ENCODE assay signal across 8 cellular contexts in genomic region chr4:129093173-129093974, GRCh38. TPM values are rescaled to one million over a fixed set of nuclear protein-coding genes. Genes with fewer than 3 reads are reported as not detected.
DNase-seq lines count a peak whose midpoint lies in the region; ATAC-seq and TF ChIP-seq lines count a peak whose summit lies in the region.

SCLT1 (minus strand) TSS chr4:129093539; CDS start chr4:129093103, 436 bp downstream.

- no peaks in the 10 kb centered on the region for H3K9me3 Mint-ChIP-seq in CD8-positive, alpha-beta T cell

- no peaks in the 10 kb centered on the region for H3K27me3 ChIP-seq in CD8-positive, alpha-beta T cell (ENCODE audit: insufficient read depth, low read length)
- H3K27me3 ChIP-seq in lung (ENCODE audit: control insufficient read depth, insufficient read depth): no peaks in the 10 kb centered on the region

- peak within 1 kb of the TSS; percentile 24 for H3K4me3 Mint-ChIP-seq in CD8-positive, alpha-beta T cell

- no peaks in the 10 kb centered on the region for H3K9me3 ChIP-seq in CD8-positive, alpha-beta T cell (ENCODE audit: low read length)
- H3K9me3 ChIP-seq in lung (ENCODE audit: control insufficient read depth in 2 of 2, insufficient read depth in 1 of 2, low read length in 1 of 2): no peaks in the 10 kb centered on the region

- H3K36me3 Mint-ChIP-seq in CD8-positive, alpha-beta T cell: peaks cover 4% of the 10 kb centered on the region

- DNase-seq in CD8-positive, alpha-beta T cell: peak; percentile 88 to 98 (median 95)
- peak; percentile 85 for DNase-seq in HS-27A (ENCODE audit: low read depth)
- DNase-seq in NK-92 (lab: John Stamatoyannopoulos, UW; ENCODE audit: unreplicated experiment): peak; percentile 70
- peak; percentile 85 to 92 for DNase-seq in activated CD8-positive, alpha-beta memory T cell treated with anti-CD3 and anti-CD28 coated beads for 1 hour (ENCODE audit: extremely low read depth in 1 of 2, low read depth in 1 of 2)
- DNase-seq in effector CD8-positive, alpha-beta T cell (lab: John Stamatoyannopoulos, UW): peak; percentile 93
- DNase-seq in lung (ENCODE audit: low spot score): peak; percentile 99
- peak; percentile 87 for DNase-seq in stimulated activated CD4-positive, alpha-beta T cell treated with anti-CD3 and anti-CD28 coated beads, TNF-alpha, amount 100 ng/mL, for 4 hours (ENCODE audit: low read depth in 3 of 3)

- 1% methylated on average over 59 to 60 of the region's 60 CpGs for WGBS in lung, 2 donors

- H3K4me3 ChIP-seq in CD8-positive, alpha-beta T cell (ENCODE audit: low read depth, low read length): peak within 1 kb of the TSS; percentile 87
- peak within 1 kb of the TSS; percentile 82 for H3K4me3 ChIP-seq in lung

- peak within 1 kb of the TSS; percentile 94 for H3K27ac ChIP-seq in CD8-positive, alpha-beta T cell (ENCODE audit: low read depth, low read length)
- H3K27ac ChIP-seq in lung (ENCODE audit: low read depth in 1 of 2, low read length in 1 of 2): peak within 1 kb of the TSS; percentile 92 to 100

- peaks cover 49% of the 10 kb centered on the region for H3K4me1 Mint-ChIP-seq in CD8-positive, alpha-beta T cell (ENCODE audit: low read depth)

- CTCF ChIA-PET in CD8-positive, alpha-beta T cell (lab: Charles Lee): interaction anchor here (0.6 to 1.6 kb wide), 4 partner anchors 10 to 1070 kb away, joined by 3 to 5 read pairs (median 3); no protein-coding TSS in a partner anchor

- intact Hi-C loops in CD8-positive, alpha-beta T cell (cut with DNase I, micrococcal nuclease): loop anchor here (1.0 to 5.0 kb wide), 6 partner anchors 231 to 1128 kb away; partner anchors contain the start of genes ABHD18 (in 2 of the 2), MFSD8 (in 2 of the 2) and LARP1B (in 1 of the 2)

- POLR2A ChIA-PET in CD8-positive, alpha-beta T cell (lab: Charles Lee): interaction anchor here (0.5 to 1.5 kb wide), 6 partner anchors 10 to 1128 kb away, joined by 3 to 6 read pairs (median 4); partner anchors contain the start of genes ABHD18 and MFSD8

- no peaks in the 10 kb centered on the region for H3K36me3 ChIP-seq in CD8-positive, alpha-beta T cell (ENCODE audit: insufficient read depth, low read length)
- no peaks in the 10 kb centered on the region for H3K36me3 ChIP-seq in lung (ENCODE audit: control insufficient read depth in 2 of 2, insufficient read depth in 2 of 2, low read length in 2 of 2)

- H3K4me1 ChIP-seq in CD8-positive, alpha-beta T cell (ENCODE audit: insufficient read depth, low read length): peaks cover 40% of the 10 kb centered on the region
- H3K4me1 ChIP-seq in lung (ENCODE audit: control insufficient read depth in 2 of 2, insufficient read depth in 2 of 2, low read length in 2 of 2): peaks cover 0 to 12% of the 10 kb centered on the region in 2 donors

- no peak for TF ChIP-seq CTCF in CD8-positive, alpha-beta T cell (IDR thresholded peaks at IDR 0.05)
- TF ChIP-seq CTCF in lung (IDR thresholded peaks at IDR 0.05; ENCODE audit: control extremely low read depth, extremely low read depth): no peak

- H3K27ac Mint-ChIP-seq in CD8-positive, alpha-beta T cell: no peak within 1 kb of the TSS

- ATAC-seq in CD8-positive, alpha-beta T cell: peak; percentile 92
- ATAC-seq in GM19467 (IDR thresholded peaks at IDR 0.05; ENCODE audit: unreplicated experiment) (peak; percentile 97), lung (ENCODE audit: insufficient read depth, low FRiP score) (peak; percentile 98)

- H3K27me3 Mint-ChIP-seq in CD8-positive, alpha-beta T cell (ENCODE audit: low read depth): no peaks in the 10 kb centered on the region

RNA-seq across cellular contexts. Expression of gene SCLT1, which starts in this region (rescaled TPM):
- 10 to 100 TPM; 19.8 to 21.7 TPM for total RNA-seq in CD8-positive, alpha-beta T cell
- total RNA-seq in lung: 10 to 100 TPM; 14.7 to 31.8 TPM
- polyA plus RNA-seq in lung: 1 to 10 TPM; 4.3 to 4.7 TPM

Comparison
In these comparisons a context has a peak if more than half of its experiments do, and no peak if none do; other contexts are left out.
1. Peak in every context shown above with its lines: DNase-seq, ATAC-seq, H3K4me3 ChIP-seq and H3K27ac ChIP-seq.